Comparison of ENCODE assay signal across 11 cellular contexts in genomic region chr3:119343719-119344118, GRCh38. TPM values are rescaled to one million over a fixed set of nuclear protein-coding genes. Genes with fewer than 3 reads are reported as not detected.
DNase-seq lines count a peak whose midpoint lies in the region; ATAC-seq and TF ChIP-seq lines count a peak whose summit lies in the region.
"Had no signal": no experiment of that assay in that cellular context is flagged by ENCODE, and none has a peak within 500 bp of the region (broad histone marks: within the 10 kb centered on the region; RNA-seq: fewer than 3 reads in every experiment).

No MANE protein-coding gene starts in this region.

- H3F3A ChIP-seq in PC-3 (ENCODE audit: low read length, unreplicated experiment) = no peaks in the 10 kb centered on the region

- intact Hi-C loops in PC-3 (cut with micrococcal nuclease) = no loop called here

- CTCF ChIA-PET in PC-3 (lab: Charles Lee) = interaction anchor here (0.6 kb wide), 1 partner anchor 21 kb away, joined by 3 read pairs; no protein-coding TSS in a partner anchor

- no peak overlapping the region for H3K4me2 ChIP-seq in PC-3 (ENCODE audit: low read length)

- no peak overlapping the region for H3K27ac ChIP-seq in PC-3 (ENCODE audit: low read length)

- POLR2A ChIA-PET in PC-3 (lab: Charles Lee; ENCODE audit: unreplicated experiment) = no interaction called here

- no peaks in the 10 kb centered on the region for H3K9me2 ChIP-seq in PC-3 (replicated peaks; ENCODE audit: low read length)

- BruUV-seq in PC-3 (replicated peaks; lab: Mats Ljungman, UMichigan) = no TSS peak

- H3K4me1 ChIP-seq in PC-3 (ENCODE audit: insufficient read depth, low read length) = no peaks in the 10 kb centered on the region

- H3K9ac ChIP-seq in PC-3 (ENCODE audit: low read length) = no peak overlapping the region

- no peaks in the 10 kb centered on the region for H3K36me3 ChIP-seq in PC-3 (ENCODE audit: low read depth, low read length)

- DNase-seq in medulla oblongata (ENCODE audit: extremely low spot score) = peak; percentile 32
- DNase-seq in DMS79 treated with DMSO at 0.1 percent for 48 hours (lab: John Stamatoyannopoulos, UW) = no peak
- no peak for DNase-seq in SW480 (ENCODE audit: low spot score)
- DNase-seq in PC-3 = no peak
- no peak for DNase-seq in activated CD4-positive, CD25-positive, alpha-beta regulatory T cell (lab: John Stamatoyannopoulos, UW)
- DNase-seq: activated gamma-delta T cell treated with Interleukin-2 at 50 U/mL for 16 hours, NCI-H2227 treated with DMSO at 0.1 percent for 48 hours, T1000 had no signal

- H3K4me3 ChIP-seq in PC-3 (ENCODE audit: low read length) = no peak overlapping the region

- H3K27me3 ChIP-seq in PC-3 (ENCODE audit: low read length) = no peaks in the 10 kb centered on the region

- no peak overlapping the region for H2AFZ ChIP-seq in PC-3 (ENCODE audit: low read length)

- no peaks in the 10 kb centered on the region for H3K9me3 ChIP-seq in PC-3 (ENCODE audit: low read length)

- ATAC-seq in GM18861 (IDR thresholded peaks at IDR 0.05; ENCODE audit: unreplicated experiment) = peak; percentile 67
- ATAC-seq in GM21576 (IDR thresholded peaks at IDR 0.05; ENCODE audit: unreplicated experiment) = peak; percentile 79
- ATAC-seq in HG03432 (IDR thresholded peaks at IDR 0.05; ENCODE audit: unreplicated experiment) = peak; percentile 85
- no peak; the same call in 1 of the 2 replicates for ATAC-seq in PC-3

- H4K20me1 ChIP-seq in PC-3 (ENCODE audit: low read length) = no peaks in the 10 kb centered on the region

- TF ChIP-seq CTCF in PC-3 (conservative IDR thresholded peaks at IDR 0.05; ENCODE audit: low read depth, low read length) = no peak

- no peaks in the 10 kb centered on the region for H3K79me2 ChIP-seq in PC-3 (ENCODE audit: low read length)

RNA-seq across cellular contexts. Expression of gene ARHGAP31, which starts 49.5 kb away (rescaled TPM):
- 7.5 and 7.8 TPM in 2 replicates for total RNA-seq in PC-3 (2014; rRNA removed)
